ENCODE assay signal across 8 cellular contexts in genomic region chr7:39621784-39622411, GRCh38. TPM values are rescaled to one million over a fixed set of nuclear protein-coding genes. Genes with fewer than 3 reads are reported as not detected.
A peak's percentile ranks its signal among the peaks of the same experiment; 100 is the strongest.
DNase-seq lines count a peak whose midpoint lies in the region; ATAC-seq and TF ChIP-seq lines count a peak whose summit lies in the region.

No MANE protein-coding gene starts in this region.

- H3K36me3 ChIP-seq in DOHH2 (ENCODE audit: control insufficient read depth, low read length) (peaks cover 7% of the 10 kb centered on the region), HCT116 (ENCODE audit: control insufficient read depth in 1 of 2, insufficient read depth in 2 of 2, low read length in 2 of 2) (no peaks in the 10 kb centered on the region), SJSA1 (peaks cover 8% of the 10 kb centered on the region; the same call in 1 of the 2 replicates), vagina (no peaks in the 10 kb centered on the region)

- peak overlapping the region; percentile 73 for H3K4me3 ChIP-seq in DOHH2 (ENCODE audit: low read length)
- H3K4me3 ChIP-seq in HCT116 (replicated peaks in 1 of 2; ENCODE audit: low read depth in 1 of 2, low read length in 2 of 2): peak overlapping the region; percentile 57 to 84
- no peak overlapping the region for H3K4me3 ChIP-seq in SJSA1
- peak overlapping the region; percentile 81 for H3K4me3 ChIP-seq in iPS-18c (ENCODE audit: insufficient read depth, low read depth, low read length)
- H3K4me3 ChIP-seq in vagina: no peak overlapping the region
- peak overlapping the region in 22 of 59 donors; percentile 7 to 96 (median 93) for H3K4me3 ChIP-seq in dorsolateral prefrontal cortex

- TF ChIP-seq RAD21 in HCT116 (IDR thresholded peaks at IDR 0.05; ENCODE audit: low read depth): no peak

- TF ChIP-seq POLR2A in HCT116 (IDR thresholded peaks at IDR 0.05; ENCODE audit: borderline replicate concordance, extremely low read depth, insufficient read depth, insufficient read length) (no peak), vagina (IDR thresholded peaks at IDR 0.05) (no peak)

- H3K27me3 ChIP-seq in DOHH2 (ENCODE audit: control insufficient read depth, low read length) (no peaks in the 10 kb centered on the region), HCT116 (ENCODE audit: insufficient read depth, low read length) (no peaks in the 10 kb centered on the region), SJSA1 (replicated peaks) (no peaks in the 10 kb centered on the region), vagina (no peaks in the 10 kb centered on the region), dorsolateral prefrontal cortex (no peaks in the 10 kb centered on the region)

- no peak overlapping the region for H2AFZ ChIP-seq in HCT116 (ENCODE audit: low read depth, low read length, poor library complexity, severe bottlenecking)

- no peak for TF ChIP-seq CTCF in DOHH2 (IDR thresholded peaks at IDR 0.05; ENCODE audit: low read depth, low read length, poor library complexity, severe bottlenecking)
- TF ChIP-seq CTCF in HCT116 (IDR thresholded peaks at IDR 0.05 in 2 of 3, conservative IDR thresholded peaks at IDR 0.05 in 1 of 3; ENCODE audit: borderline replicate concordance in 1 of 3, insufficient read depth in 1 of 3, low read depth in 2 of 3, low read length in 2 of 3): no peak
- no peak for TF ChIP-seq CTCF in vagina (IDR thresholded peaks at IDR 0.05)
- TF ChIP-seq CTCF in dorsolateral prefrontal cortex (IDR thresholded peaks at IDR 0.05 in 54 of 56, conservative IDR thresholded peaks at IDR 0.05 in 2 of 56; ENCODE audit: low read depth in 1 of 56, partially characterized antibody in 56 of 56): no peak

- CTCF ChIA-PET in HCT116 (lab: Charles Lee): interaction anchor here (2.1 kb wide), 1 partner anchor 42 kb away, joined by 9 read pairs; no protein-coding TSS in a partner anchor

- H3K79me2 ChIP-seq in DOHH2 (ENCODE audit: control insufficient read depth, low read length) (peaks cover 51% of the 10 kb centered on the region), HCT116 (ENCODE audit: insufficient read depth, low read length) (peaks cover 43% of the 10 kb centered on the region)

- H4K20me1 ChIP-seq in DOHH2 (ENCODE audit: control insufficient read depth, insufficient read depth, low read depth, low read length) (peaks cover 18% of the 10 kb centered on the region), HCT116 (ENCODE audit: insufficient read depth) (no peaks in the 10 kb centered on the region)

- no peak overlapping the region; the same call in 1 of the 2 replicates for H3K9ac ChIP-seq in HCT116 (ENCODE audit: low read length)

- no peak for ATAC-seq in HCT116

- no TSS peak for BruUV-seq in HCT116 (replicated peaks; lab: Mats Ljungman, UMichigan)

- H3K9me3 ChIP-seq in DOHH2 (ENCODE audit: control insufficient read depth, insufficient read depth, low read length) (no peaks in the 10 kb centered on the region), HCT116 (ENCODE audit: control insufficient read depth in 1 of 2, insufficient read depth in 1 of 2, low read depth in 1 of 2, low read length in 2 of 2) (no peaks in the 10 kb centered on the region), SJSA1 (replicated peaks) (no peaks in the 10 kb centered on the region), iPS-18c (ENCODE audit: control insufficient read depth, insufficient read depth, low read length) (peaks cover 3% of the 10 kb centered on the region), vagina (no peaks in the 10 kb centered on the region)

- intact Hi-C loops in HCT116 (cut with micrococcal nuclease) (loop anchor here (5.0 kb wide), 1 partner anchor 125 kb away; no protein-coding TSS in a partner anchor), vagina (cut with DNase I) (no loop called here), dorsolateral prefrontal cortex (cut with DNase I) (loop anchor here (2.0 to 10.0 kb wide), 7 partner anchors 35 to 513 kb away; partner anchors contain the start of genes YAE1 (in 2 of the 2), MPLKIP (in 1 of the 2) and SUGCT (in 1 of the 2))

- peak overlapping the region; percentile 92 for H3K4me2 ChIP-seq in DOHH2 (ENCODE audit: low read length)
- H3K4me2 ChIP-seq in HCT116 (ENCODE audit: low read length): peak overlapping the region; percentile 82

- RAD21 ChIA-PET in HCT116 (lab: Charles Lee; ENCODE audit: low non-redundant PET in 1 of 2, low total read pairs in 2 of 2, uncharacterized antibody in 2 of 2, unreplicated experiment in 2 of 2): no interaction called here

- peaks cover 13% of the 10 kb centered on the region for H3F3A ChIP-seq in DOHH2 (ENCODE audit: control insufficient read depth, insufficient read depth)

- H3K4me1 ChIP-seq in DOHH2 (ENCODE audit: control insufficient read depth, low read length): peaks cover 46% of the 10 kb centered on the region
- peaks cover 4 to 19% of the 10 kb centered on the region in 2 experiments; a peak in 3 of 4 replicates for H3K4me1 ChIP-seq in HCT116 (ENCODE audit: control insufficient read depth in 1 of 2, insufficient read depth in 2 of 2, low read length in 2 of 2)
- peaks cover 49% of the 10 kb centered on the region for H3K4me1 ChIP-seq in SJSA1 (replicated peaks)
- peaks cover 40% of the 10 kb centered on the region for H3K4me1 ChIP-seq in vagina

- no peak overlapping the region for H3K27ac ChIP-seq in DOHH2 (ENCODE audit: low read depth, low read length)
- H3K27ac ChIP-seq in HCT116 (ENCODE audit: low read depth, low read length): no peak overlapping the region
- peak overlapping the region; percentile 43; the same call in 1 of the 2 replicates for H3K27ac ChIP-seq in SJSA1
- no peak overlapping the region for H3K27ac ChIP-seq in vagina
- H3K27ac ChIP-seq in dorsolateral prefrontal cortex: no peak overlapping the region

- DNase-seq in HCT116 (ENCODE audit: low read depth, low spot score): no peak
- DNase-seq in SJSA1 (ENCODE audit: low read depth in 1 of 2, low spot score in 2 of 2): no peak
- DNase-seq in vagina (ENCODE audit: extremely low spot score in 2 of 2): no peak
- no peak for DNase-seq in dorsolateral prefrontal cortex
- no peak for DNase-seq in anterior cingulate cortex (lab: John Stamatoyannopoulos, UW)
- no peak for DNase-seq in NCI-H128 (lab: John Stamatoyannopoulos, UW; ENCODE audit: unreplicated experiment)

- H3K9me2 ChIP-seq in DOHH2 (replicated peaks; ENCODE audit: control insufficient read depth, low read length): no peaks in the 10 kb centered on the region
- H3K9me2 ChIP-seq in HCT116 (ENCODE audit: insufficient read depth): no peaks in the 10 kb centered on the region

- POLR2A ChIA-PET in HCT116 (lab: Charles Lee): no interaction called here

TF ChIP-seq in HCT116, 20 proteins besides CTCF, POLR2A, EP300 and RAD21 (continues in another document):
- no peak for TF ChIP-seq EZH2 (IDR thresholded peaks at IDR 0.05)
- TF ChIP-seq SIN3A (IDR thresholded peaks at IDR 0.05; ENCODE audit: low read depth): no peak
- TF ChIP-seq ZBTB33 (IDR thresholded peaks at IDR 0.05; ENCODE audit: extremely low read depth, insufficient replicate concordance, low read length): no peak
- TF ChIP-seq SRF (IDR thresholded peaks at IDR 0.05; ENCODE audit: low read depth): no peak
- no peak for TF ChIP-seq YY1 (IDR thresholded peaks at IDR 0.05; ENCODE audit: extremely low read depth, insufficient replicate concordance, low read depth, low read length)
- no peak for TF ChIP-seq FOSL1 (IDR thresholded peaks at IDR 0.05; ENCODE audit: low read depth)
- TF ChIP-seq ZNF274 (IDR thresholded peaks at IDR 0.05; ENCODE audit: low read depth, low read length): no peak
- no peak for TF ChIP-seq JUND (IDR thresholded peaks at IDR 0.05)
- no peak for TF ChIP-seq MAX (IDR thresholded peaks at IDR 0.05)
- TF ChIP-seq CBX3 (IDR thresholded peaks at IDR 0.05; ENCODE audit: low read depth): no peak
- no peak for TF ChIP-seq SP1 (IDR thresholded peaks at IDR 0.05; ENCODE audit: low read depth)
- no peak for TF ChIP-seq EZH2phosphoT487 (IDR thresholded peaks at IDR 0.05; ENCODE audit: borderline replicate concordance)
- no peak for TF ChIP-seq ZFX (IDR thresholded peaks at IDR 0.05)
- TF ChIP-seq, protein P1, sequence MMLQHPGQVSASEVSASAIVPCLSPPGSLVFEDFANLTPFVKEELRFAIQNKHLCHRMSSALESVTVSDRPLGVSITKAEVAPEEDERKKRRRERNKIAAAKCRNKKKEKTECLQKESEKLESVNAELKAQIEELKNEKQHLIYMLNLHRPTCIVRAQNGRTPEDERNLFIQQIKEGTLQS (IDR thresholded peaks at IDR 0.05): no peak
- no peak for TF ChIP-seq TCF7L2 (IDR thresholded peaks at IDR 0.05; ENCODE audit: borderline replicate concordance, extremely low read depth, insufficient read depth, insufficient read length)
- TF ChIP-seq ELF1 (IDR thresholded peaks at IDR 0.05; ENCODE audit: borderline replicate concordance, low read depth): no peak
- TF ChIP-seq EGR1 (IDR thresholded peaks at IDR 0.05; ENCODE audit: low read depth): no peak
- no peak for TF ChIP-seq POLR2AphosphoS5 (IDR thresholded peaks at IDR 0.05; ENCODE audit: low read depth, low read length)
- TF ChIP-seq CEBPB (IDR thresholded peaks at IDR 0.05; ENCODE audit: low read depth): no peak

RNA-seq across cellular contexts. Expression of gene RALA, which starts 1.5 kb away (rescaled TPM):
- 27.3 TPM for total RNA-seq in HCT116 (2021; ENCODE audit: unreplicated experiment)
- polyA plus RNA-seq in HCT116 (2012): 14.4 and 19.7 TPM in 2 replicates
- 12.7 and 17.8 TPM in 2 replicates for total RNA-seq in SJSA1 (2014; rRNA removed; shearing (Covaris generic))
- total RNA-seq in vagina: 20.1 TPM
- total RNA-seq in dorsolateral prefrontal cortex: 10 to 100 TPM; 20.4 to 35.1 (median 28.8) TPM

RNA-seq across cellular contexts. Expression of gene YAE1, which starts 55.7 kb away (rescaled TPM):
- total RNA-seq in HCT116 (2021; ENCODE audit: unreplicated experiment) (16.9 TPM), vagina (5.6 TPM), dorsolateral prefrontal cortex (10 to 100 TPM; 18.7 to 42.0 (median 30.4) TPM)
- polyA plus RNA-seq in HCT116 (2012): 14.3 and 16.7 TPM in 2 replicates
- 38.3 and 44.6 TPM in 2 replicates for total RNA-seq in SJSA1 (2014; rRNA removed; shearing (Covaris generic))

Comparison
In these comparisons a context has a peak if more than half of its experiments do, and no peak if none do; other contexts are left out.
1. H3K4me3 ChIP-seq: peak in DOHH2 (single experiment), HCT116 (2 of 2) and iPS-18c (single experiment); none in SJSA1 (single experiment) and vagina (0 of 2).